Comparison of ENCODE assay signal across 10 cellular contexts in the genomic region with DNA sequence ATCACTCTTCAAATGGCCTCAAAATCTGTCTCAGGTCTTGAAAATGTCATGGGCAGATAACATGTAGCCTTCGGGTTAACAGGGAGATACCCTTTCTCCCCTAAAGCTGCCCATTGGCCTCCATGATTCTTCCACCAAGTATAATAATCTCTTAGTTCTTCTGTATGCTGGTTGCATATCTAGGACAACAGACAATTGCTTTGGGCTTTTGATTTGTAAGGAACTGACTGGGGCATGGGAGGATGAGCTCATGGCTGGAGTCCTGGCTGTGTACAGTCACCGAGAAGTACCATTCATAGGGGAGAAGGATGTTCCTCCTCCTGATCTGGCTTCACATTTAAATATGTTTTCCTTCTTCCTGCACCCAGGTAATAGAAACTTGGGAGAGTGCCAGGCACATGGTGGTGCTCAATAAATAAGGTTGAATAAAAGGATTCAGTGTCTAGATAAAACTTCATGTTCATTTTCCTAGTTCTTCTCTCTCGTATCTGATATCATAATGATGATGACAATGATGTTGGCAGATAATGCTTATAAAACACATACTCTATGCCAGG. TPM values are rescaled to one million over a fixed set of nuclear protein-coding genes. Genes with fewer than 3 reads are reported as not detected.
DNase-seq lines count a peak whose midpoint lies in the region; TF ChIP-seq lines count a peak whose summit lies in the region.
"Had no signal": no experiment of that assay in that cellular context is flagged by ENCODE, and none has a peak within 500 bp of the region (broad histone marks: within the 10 kb centered on the region; RNA-seq: fewer than 3 reads in every experiment).

No MANE protein-coding gene starts in this region.

- H3K36me3 Mint-ChIP-seq in activated T-cell treated with anti-CD3 and anti-CD28 coated beads, Interleukin-2, amount 50 U/mL, for 24 hours (ENCODE audit: low read depth): peaks cover 8% of the 10 kb centered on the region
- H3K36me3 Mint-ChIP-seq in activated CD4-positive, alpha-beta memory T cell treated with anti-CD3 and anti-CD28 coated beads, Interleukin-2, amount 10 ng/mL, durations not matched to agents 7 days and 5 days (ENCODE audit: low read depth): peaks cover 8% of the 10 kb centered on the region
- no peaks in the 10 kb centered on the region for H3K36me3 Mint-ChIP-seq in immature natural killer cell
- H3K36me3 Mint-ChIP-seq in Caco-2 (ENCODE audit: insufficient read depth, unreplicated experiment): peaks cover 12% of the 10 kb centered on the region

- H3K4me3 ChIP-seq in Caco-2 (ENCODE audit: low read depth, low read length): no peak overlapping the region
- H3K4me3 ChIP-seq: MG63 had no signal

- no peaks in the 10 kb centered on the region for H3K27me3 ChIP-seq in Caco-2 (replicated peaks; ENCODE audit: control insufficient read depth, insufficient read depth, low read length)
- H3K27me3 ChIP-seq: brain microvascular endothelial cell, MG63 had no signal

- TF ChIP-seq CTCF in RWPE1 (conservative IDR thresholded peaks at IDR 0.05; ENCODE audit: low read depth) (no peak), Caco-2 (IDR thresholded peaks at IDR 0.05; ENCODE audit: insufficient read depth in 1 of 2, low read depth in 1 of 2, low read length in 1 of 2, severe bottlenecking in 1 of 2, unreplicated experiment in 1 of 2) (no peak)

- peaks cover 23% of the 10 kb centered on the region for H3K4me1 ChIP-seq in Caco-2

- H3K27ac ChIP-seq in RWPE1: no peak overlapping the region
- H3K27ac ChIP-seq: brain microvascular endothelial cell had no signal

- CTCF ChIA-PET in activated CD4-positive, alpha-beta memory T cell treated with anti-CD3 and anti-CD28 coated beads, Interleukin-2, amount 10 ng/mL, durations not matched to agents 7 days and 5 days (lab: Charles Lee): interaction anchor here (1.1 to 11.1 kb wide), 5 partner anchors 11 to 202 kb away, joined by 4 to 66 read pairs (median 12); a partner anchor contains a TSS
- CTCF ChIA-PET in RWPE1 (lab: Yijun Ruan, JAX) (interaction anchor here (1.0 kb wide), 1 partner anchor 34 kb away, joined by 4 read pairs; no protein-coding TSS in a partner anchor), Caco-2 (lab: Charles Lee) (no interaction called here)

- no peaks in the 10 kb centered on the region for H3K9me3 Mint-ChIP-seq in activated T-cell treated with anti-CD3 and anti-CD28 coated beads, Interleukin-2, amount 50 U/mL, for 24 hours
- no peaks in the 10 kb centered on the region for H3K9me3 Mint-ChIP-seq in activated CD4-positive, alpha-beta memory T cell treated with anti-CD3 and anti-CD28 coated beads, Interleukin-2, amount 10 ng/mL, durations not matched to agents 7 days and 5 days
- H3K9me3 Mint-ChIP-seq in immature natural killer cell (no peaks in the 10 kb centered on the region), Caco-2 (ENCODE audit: unreplicated experiment) (no peaks in the 10 kb centered on the region)

- no peaks in the 10 kb centered on the region for H3K36me3 ChIP-seq in Caco-2 (ENCODE audit: control insufficient read depth, insufficient read depth, low read length)
- H3K36me3 ChIP-seq: brain microvascular endothelial cell, MG63 had no signal

- peaks cover 68% of the 10 kb centered on the region for H3K4me1 Mint-ChIP-seq in activated T-cell treated with anti-CD3 and anti-CD28 coated beads, Interleukin-2, amount 50 U/mL, for 24 hours (ENCODE audit: low read depth)
- H3K4me1 Mint-ChIP-seq in activated CD4-positive, alpha-beta memory T cell treated with anti-CD3 and anti-CD28 coated beads, Interleukin-2, amount 10 ng/mL, durations not matched to agents 7 days and 5 days: peaks cover 66% of the 10 kb centered on the region
- H3K4me1 Mint-ChIP-seq in immature natural killer cell (peaks cover 59 to 60% of the 10 kb centered on the region in 2 donors), Caco-2 (ENCODE audit: low read depth, unreplicated experiment) (peaks cover 15% of the 10 kb centered on the region)

- POLR2A ChIA-PET in activated CD4-positive, alpha-beta memory T cell treated with anti-CD3 and anti-CD28 coated beads, Interleukin-2, amount 10 ng/mL, durations not matched to agents 7 days and 5 days (lab: Charles Lee): interaction anchor here (1.3 to 1.6 kb wide), 3 partner anchors 10 to 89 kb away, joined by 5 to 7 read pairs (median 7); a partner anchor contains a TSS
- POLR2A ChIA-PET in RWPE1 (lab: Yijun Ruan, JAX; ENCODE audit: low non-redundant PET) (interaction anchor here (0.6 kb wide), 1 partner anchor 26 kb away, joined by 3 read pairs; no protein-coding TSS in a partner anchor), Caco-2 (lab: Charles Lee) (no interaction called here)

- DNase-seq in activated T-cell treated with anti-CD3 and anti-CD28 coated beads, Interleukin-2, amount 50 U/mL, for 24 hours: no peak
- no peak for DNase-seq in activated T-cell treated with anti-CD3 and anti-CD28 coated beads for 4 hours
- DNase-seq in activated CD4-positive, alpha-beta memory T cell treated with anti-CD3 and anti-CD28 coated beads, Interleukin-2, amount 10 ng/mL, durations not matched to agents 7 days and 5 days: no peak
- no peak for DNase-seq in immature natural killer cell
- peak; percentile 87 for DNase-seq in superior temporal gyrus (ENCODE audit: extremely low spot score)
- no peak for DNase-seq in RWPE1 (ENCODE audit: low spot score)
- no peak for DNase-seq in Caco-2
- no peak for DNase-seq in HK-2 (ENCODE audit: unreplicated experiment)
- DNase-seq: brain microvascular endothelial cell, MG63 had no signal

- no TSS peak for BruUV-seq in Caco-2 (replicated peaks; lab: Mats Ljungman, UMichigan)

- no peaks in the 10 kb centered on the region for H3K27me3 Mint-ChIP-seq in activated T-cell treated with anti-CD3 and anti-CD28 coated beads, Interleukin-2, amount 50 U/mL, for 24 hours
- peaks cover 18% of the 10 kb centered on the region for H3K27me3 Mint-ChIP-seq in activated CD4-positive, alpha-beta memory T cell treated with anti-CD3 and anti-CD28 coated beads, Interleukin-2, amount 10 ng/mL, durations not matched to agents 7 days and 5 days
- peaks cover 6 to 23% (median 13%) of the 10 kb centered on the region in 3 donors for H3K27me3 Mint-ChIP-seq in immature natural killer cell (ENCODE audit: low read depth in 3 of 3)
- no peaks in the 10 kb centered on the region for H3K27me3 Mint-ChIP-seq in Caco-2 (ENCODE audit: insufficient read depth, unreplicated experiment)

- H3K4me3 Mint-ChIP-seq in activated T-cell treated with anti-CD3 and anti-CD28 coated beads, Interleukin-2, amount 50 U/mL, for 24 hours: no peak overlapping the region
- H3K4me3 Mint-ChIP-seq in activated CD4-positive, alpha-beta memory T cell treated with anti-CD3 and anti-CD28 coated beads, Interleukin-2, amount 10 ng/mL, durations not matched to agents 7 days and 5 days: peak overlapping the region; percentile 79
- peak overlapping the region; percentile 44 to 84 (median 77) for H3K4me3 Mint-ChIP-seq in immature natural killer cell
- H3K4me3 Mint-ChIP-seq in Caco-2 (ENCODE audit: unreplicated experiment): no peak overlapping the region

- peak overlapping the region; percentile 42 for H3K27ac Mint-ChIP-seq in activated T-cell treated with anti-CD3 and anti-CD28 coated beads, Interleukin-2, amount 50 U/mL, for 24 hours
- H3K27ac Mint-ChIP-seq in activated CD4-positive, alpha-beta memory T cell treated with anti-CD3 and anti-CD28 coated beads, Interleukin-2, amount 10 ng/mL, durations not matched to agents 7 days and 5 days: no peak overlapping the region
- H3K27ac Mint-ChIP-seq in immature natural killer cell (peak overlapping the region in 2 of 6 donors; percentile 2 to 81), Caco-2 (ENCODE audit: unreplicated experiment) (no peak overlapping the region)

- H3K9me3 ChIP-seq in Caco-2: no peaks in the 10 kb centered on the region
- H3K9me3 ChIP-seq: MG63 had no signal

- intact Hi-C loops in Caco-2 (cut with micrococcal nuclease; ENCODE audit: unreplicated experiment): loop anchor here (5.0 kb wide), 1 partner anchor 45 kb away; no protein-coding TSS in a partner anchor

RNA-seq across cellular contexts. Expression of a gene that starts 2.8 kb away (rescaled TPM):
- total RNA-seq in activated CD4-positive, alpha-beta memory T cell treated with anti-CD3 and anti-CD28 coated beads, Interleukin-2, amount 10 ng/mL, durations not matched to agents 7 days and 5 days: 10 to 100 TPM; 21.4 to 23.3 TPM
- 1 to 10 TPM; 2.5 to 4.9 (median 4.0) TPM for polyA plus RNA-seq in immature natural killer cell
- total RNA-seq in Caco-2 (2022): 10.5 and 13.4 TPM in 2 replicates

Comparison
In these comparisons a context has a peak if more than half of its experiments do, and no peak if none do; other contexts are left out.
1. H3K4me3 Mint-ChIP-seq: peak in activated CD4-positive, alpha-beta memory T cell treated with anti-CD3 and anti-CD28 coated beads, Interleukin-2, amount 10 ng/mL, durations not matched to agents 7 days and 5 days (single experiment) and immature natural killer cell (5 of 5); none in activated T-cell treated with anti-CD3 and anti-CD28 coated beads, Interleukin-2, amount 50 U/mL, for 24 hours (single experiment) and Caco-2 (single experiment).